9 cellular contexts compared by ENCODE assay signal in the genomic region with DNA sequence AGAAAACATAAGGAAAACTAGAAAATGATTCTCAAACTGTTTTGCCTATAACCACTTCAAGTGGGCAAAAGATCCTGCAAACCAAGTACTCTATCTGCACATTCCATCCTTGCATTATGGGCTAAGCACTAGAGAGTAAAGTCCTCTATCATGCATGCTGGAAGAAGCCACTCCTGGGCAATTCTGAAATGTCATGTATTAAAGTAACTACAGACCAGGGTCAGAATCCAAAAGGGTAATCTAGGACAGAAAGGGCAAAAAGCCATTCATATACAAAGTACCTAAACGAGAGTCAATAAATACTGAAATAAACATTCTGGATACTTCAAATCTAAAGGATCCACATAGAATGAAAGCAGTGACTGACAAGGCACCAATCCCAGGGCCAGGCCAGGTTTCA. TPM values are rescaled to one million over a fixed set of nuclear protein-coding genes. Genes with fewer than 3 reads are reported as not detected.
DNase-seq lines count a peak whose midpoint lies in the region; ATAC-seq and TF ChIP-seq lines count a peak whose summit lies in the region.
"Had no signal": no experiment of that assay in that cellular context is flagged by ENCODE, and none has a peak within 500 bp of the region (broad histone marks: within the 10 kb centered on the region; RNA-seq: fewer than 3 reads in every experiment).

No MANE protein-coding gene starts in this region.

- H3K27me3 ChIP-seq in Karpas-422 (ENCODE audit: low read length) (no peaks in the 10 kb centered on the region), ectodermal cell (ENCODE audit: control insufficient read depth, insufficient read depth, low read length, poor library complexity, severe bottlenecking) (no peaks in the 10 kb centered on the region)

- H3K27ac Mint-ChIP-seq in natural killer cell: peak overlapping the region; percentile 88 to 97

- peaks cover 29% of the 10 kb centered on the region for H3K79me2 ChIP-seq in Karpas-422 (ENCODE audit: low read length)

- peaks cover 11 to 21% of the 10 kb centered on the region in 2 donors for H3K4me1 Mint-ChIP-seq in natural killer cell

- peak overlapping the region; percentile 96 for H3K4me3 Mint-ChIP-seq in natural killer cell

- H3K4me1 ChIP-seq in Karpas-422 (ENCODE audit: low read length) (peaks cover 7% of the 10 kb centered on the region), ectodermal cell (ENCODE audit: control insufficient read depth, insufficient read depth, low read length) (no peaks in the 10 kb centered on the region)

- no peak overlapping the region for H2AFZ ChIP-seq in Karpas-422 (ENCODE audit: low read length)

- H4K20me1 ChIP-seq in Karpas-422 (ENCODE audit: insufficient read depth, low read depth, low read length): no peaks in the 10 kb centered on the region

- H3K36me3 ChIP-seq in Karpas-422 (ENCODE audit: insufficient read depth, low read length) (no peaks in the 10 kb centered on the region), ectodermal cell (ENCODE audit: control insufficient read depth, insufficient read depth, low read length) (peaks cover 4% of the 10 kb centered on the region)

- H3K9me3 ChIP-seq in Karpas-422 (ENCODE audit: low read length) (no peaks in the 10 kb centered on the region; the same call in 1 of the 2 replicates), ectodermal cell (ENCODE audit: control insufficient read depth, low read length) (no peaks in the 10 kb centered on the region)

- peak overlapping the region; percentile 71 for H3K9ac ChIP-seq in Karpas-422 (ENCODE audit: low read length)

- DNase-seq in AG09309 (ENCODE audit: low read depth): no peak
- peak; percentile 40 for DNase-seq in Karpas-422
- no peak for DNase-seq in natural killer cell
- no peak for DNase-seq in DMS53 (lab: John Stamatoyannopoulos, UW)
- DNase-seq in NCI-H748 (lab: John Stamatoyannopoulos, UW; ENCODE audit: unreplicated experiment): no peak
- no peak for DNase-seq in activated CD8-positive, alpha-beta memory T cell treated with anti-CD3 and anti-CD28 coated beads, Interleukin-2, amount 50 U/mL, for 48 hours
- DNase-seq: NCI-H526 had no signal

- ATAC-seq in natural killer cell (no peak), HG03025 (IDR thresholded peaks at IDR 0.05; ENCODE audit: low FRiP score, unreplicated experiment) (no peak)

- H3K4me3 ChIP-seq in AG09309 (ENCODE audit: control insufficient read depth, low read depth, low read length) (peak overlapping the region; percentile 67), Karpas-422 (ENCODE audit: low read length) (peak overlapping the region; percentile 73), ectodermal cell (ENCODE audit: insufficient read depth, low read depth, low read length) (peak overlapping the region; percentile 56)

- 58 to 80% methylated on average over 1 of the region's 1 CpG for WGBS in ectodermal cell, 2 experiments

- no peaks in the 10 kb centered on the region for H3K9me3 Mint-ChIP-seq in natural killer cell

- H3K4me2 ChIP-seq in Karpas-422 (ENCODE audit: low read depth, low read length, poor library complexity, severe bottlenecking): peak overlapping the region; percentile 69

- intact Hi-C loops in natural killer cell (cut with micrococcal nuclease): loop anchor here (5.0 kb wide), 1 partner anchor 45 kb away; a partner anchor contains a TSS

- no peaks in the 10 kb centered on the region for H3K9me2 ChIP-seq in Karpas-422 (replicated peaks; ENCODE audit: insufficient read depth, low read length)

- no peak for TF ChIP-seq CTCF in AG09309 (IDR thresholded peaks at IDR 0.05; ENCODE audit: control insufficient read depth, insufficient read depth, low read depth, low read length, missing control alignments)
- TF ChIP-seq CTCF in natural killer cell (IDR thresholded peaks at IDR 0.05): no peak

- H3K36me3 Mint-ChIP-seq in natural killer cell: no peaks in the 10 kb centered on the region

- H3K27me3 Mint-ChIP-seq in natural killer cell (ENCODE audit: low read depth in 2 of 2): no peaks in the 10 kb centered on the region

- H3K27ac ChIP-seq in Karpas-422 (ENCODE audit: low read length) (no peak overlapping the region), ectodermal cell (ENCODE audit: insufficient read depth, low read depth, low read length, poor library complexity, severe bottlenecking) (no peak overlapping the region)

RNA-seq across cellular contexts. Expression of a gene that starts 1.1 kb away (rescaled TPM):
- 18.9 and 38.3 TPM in 2 replicates for total RNA-seq in Karpas-422 (2014; rRNA removed; shearing (Covaris generic); ENCODE audit: low replicate concordance)
- 82.2 TPM for polyA plus RNA-seq in ectodermal cell (2013, experiment 1 of 4)
- polyA plus RNA-seq in ectodermal cell (2013, experiment 2 of 4): 78.4 TPM
- 53.2 TPM for polyA plus RNA-seq in ectodermal cell (2013, experiment 3 of 4)
- 59.1 TPM for polyA plus RNA-seq in ectodermal cell (2013, experiment 4 of 4)
- 10 to 100 TPM; 36.0 to 40.1 (median 38.6) TPM for total RNA-seq in natural killer cell

RNA-seq across cellular contexts. Expression of a gene that starts 28.6 kb away (rescaled TPM):
- 4.5 and 9.5 TPM in 2 replicates for total RNA-seq in Karpas-422 (2014; rRNA removed; shearing (Covaris generic); ENCODE audit: low replicate concordance)
- polyA plus RNA-seq in ectodermal cell (2013, experiment 1 of 4): 8.9 TPM
- 9.2 TPM for polyA plus RNA-seq in ectodermal cell (2013, experiment 2 of 4)
- 7.5 TPM for polyA plus RNA-seq in ectodermal cell (2013, experiment 3 of 4)
- 8.1 TPM for polyA plus RNA-seq in ectodermal cell (2013, experiment 4 of 4)
- 10 to 100 TPM; 47.3 to 57.2 (median 51.2) TPM for total RNA-seq in natural killer cell

RNA-seq across cellular contexts. Expression of a gene that starts 39.5 kb away (rescaled TPM):
- total RNA-seq in Karpas-422 (2014; rRNA removed; shearing (Covaris generic); ENCODE audit: low replicate concordance): 0.36 TPM in 1 of 2 replicates, not detected in the other
- polyA plus RNA-seq in ectodermal cell (2013, experiment 1 of 4): not detected
- polyA plus RNA-seq in ectodermal cell (2013, experiment 2 of 4): not detected
- polyA plus RNA-seq in ectodermal cell (2013, experiment 3 of 4): not detected
- polyA plus RNA-seq in ectodermal cell (2013, experiment 4 of 4): not detected
- 100 to 1,000 TPM in 1 of 3 donors, 10 to 100 TPM in 2; 55.8 to 117 (median 92.8) TPM for total RNA-seq in natural killer cell

RNA-seq across cellular contexts. Expression of a gene that starts 44.3 kb away (rescaled TPM):
- 4.3 and 9.1 TPM in 2 replicates for total RNA-seq in Karpas-422 (2014; rRNA removed; shearing (Covaris generic); ENCODE audit: low replicate concordance)
- not detected for polyA plus RNA-seq in ectodermal cell (2013, experiment 1 of 4)
- polyA plus RNA-seq in ectodermal cell (2013, experiment 2 of 4): not detected
- not detected for polyA plus RNA-seq in ectodermal cell (2013, experiment 3 of 4)
- polyA plus RNA-seq in ectodermal cell (2013, experiment 4 of 4): not detected
- total RNA-seq in natural killer cell: 100 to 1,000 TPM; 506 to 577 (median 550) TPM

RNA-seq across cellular contexts. Expression of a gene that starts 51.3 kb away (rescaled TPM):
- total RNA-seq in Karpas-422 (2014; rRNA removed; shearing (Covaris generic); ENCODE audit: low replicate concordance): 32.7 and 35.2 TPM in 2 replicates
- 41.2 TPM for polyA plus RNA-seq in ectodermal cell (2013, experiment 1 of 4)
- 49.3 TPM for polyA plus RNA-seq in ectodermal cell (2013, experiment 2 of 4)
- polyA plus RNA-seq in ectodermal cell (2013, experiment 3 of 4): 34.4 TPM
- polyA plus RNA-seq in ectodermal cell (2013, experiment 4 of 4): 43.7 TPM
- total RNA-seq in natural killer cell: 100 to 1,000 TPM; 111 to 156 (median 115) TPM

Comparison
In these comparisons a context has a peak if more than half of its experiments do, and no peak if none do; other contexts are left out.
1. RNA of a gene that starts 39.5 kb away (total RNA-seq): 55.8 to 117 TPM in natural killer cell; 0.36 TPM in Karpas-422; every median in the first group is over 10 times any median in the second.
2. Peak in every context shown above with its lines, with median percentiles within 50 percentile points of each other: H3K4me3 ChIP-seq.